ENCODE assay signal across 14 cellular contexts in the genomic region with DNA sequence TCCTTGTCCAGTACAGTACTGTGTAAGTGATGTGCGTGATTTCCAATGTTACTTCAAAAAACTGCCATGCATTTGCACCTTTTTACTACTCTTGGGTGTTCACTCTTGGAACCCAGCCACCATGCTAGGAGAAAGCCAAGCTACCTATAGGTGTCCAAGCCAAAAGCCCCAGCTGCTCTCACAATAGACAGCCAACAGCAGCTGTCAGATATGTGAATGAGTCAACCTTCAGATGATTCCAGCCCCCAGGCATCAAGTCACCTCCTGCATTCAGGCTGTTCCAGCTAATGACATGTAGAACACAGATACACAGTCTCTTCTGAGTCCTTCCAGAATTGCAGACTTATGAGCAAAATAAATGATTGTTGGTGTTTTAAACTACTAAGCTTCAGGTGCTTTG.
A peak's percentile ranks its signal among the peaks of the same experiment; 100 is the strongest.
DNase-seq lines count a peak whose midpoint lies in the region; ATAC-seq lines count a peak whose summit lies in the region.
"Had no signal": no experiment of that assay in that cellular context is flagged by ENCODE, and none has a peak within 500 bp of the region (broad histone marks: within the 10 kb centered on the region; RNA-seq: fewer than 3 reads in every experiment).

No MANE protein-coding gene starts in this region.

- H3K27me3 ChIP-seq in SJCRH30, result no peaks in the 10 kb centered on the region
- H3K27me3 ChIP-seq: BLaER1, spleen, uterus had no signal

- no peak for ATAC-seq in GM21723 (IDR thresholded peaks at IDR 0.05; ENCODE audit: unreplicated experiment)

- peaks cover 13% of the 10 kb centered on the region for H3K4me1 ChIP-seq in SJCRH30
- H3K4me1 ChIP-seq: uterus had no signal

- H3K36me3 ChIP-seq in SJCRH30, result no peaks in the 10 kb centered on the region
- H3K36me3 ChIP-seq: BLaER1, spleen, uterus had no signal

- DNase-seq in DMS53 treated with DMSO at 0.1 percent for 48 hours (lab: John Stamatoyannopoulos, UW; ENCODE audit: unreplicated experiment), result peak; percentile 45
- peak; percentile 92 for DNase-seq in NCI-H146 treated with DMSO at 0.1 percent for 48 hours (lab: John Stamatoyannopoulos, UW; ENCODE audit: unreplicated experiment)
- peak; percentile 85 to 90 for DNase-seq in SJCRH30
- DNase-seq in iris pigment epithelial cell (ENCODE audit: low read depth), result peak; percentile 28
- no peak for DNase-seq in Ammon's horn (ENCODE audit: low spot score)
- no peak for DNase-seq in COLO829 (ENCODE audit: low spot score)
- DNase-seq in stimulated activated naive CD4-positive, alpha-beta T cell treated with Interleukin-2 at 50 U/mL for 16 hours (lab: John Stamatoyannopoulos, UW), result no peak
- DNase-seq: activated CD4-positive, alpha-beta T cell treated with anti-CD3 and anti-CD28 coated beads, Interleukin-2, amount 10 ng/mL, durations not matched to agents 24 days and 14 days; activated effector memory CD4-positive, alpha-beta T cell treated with Interleukin-2 at 50 U/mL for 16 hours; H7; spleen; uterus had no signal

- peak overlapping the region; percentile 26 for H3K27ac ChIP-seq in SJCRH30
- H3K27ac ChIP-seq: BLaER1, spleen, uterus had no signal

- H3K4me3 ChIP-seq in SJCRH30, result no peak overlapping the region
- H3K4me3 ChIP-seq: BLaER1, spleen, uterus had no signal

- no peaks in the 10 kb centered on the region for H3K9me3 ChIP-seq in SJCRH30 (replicated peaks)
- H3K9me3 ChIP-seq: BLaER1, spleen, uterus had no signal

Comparison
In these comparisons a context has a peak if more than half of its experiments do, and no peak if none do; other contexts are left out.
1. DNase-seq: peak in DMS53 treated with DMSO at 0.1 percent for 48 hours (single experiment), NCI-H146 treated with DMSO at 0.1 percent for 48 hours (single experiment), SJCRH30 (2 of 2) and iris pigment epithelial cell (single experiment); none in Ammon's horn (single experiment), COLO829 (single experiment) and stimulated activated naive CD4-positive, alpha-beta T cell treated with Interleukin-2 at 50 U/mL for 16 hours (single experiment).